Comparison of ENCODE assay signal across 23 cellular contexts in genomic region chr3:52650437-52650836, GRCh38. TPM values are rescaled to one million over a fixed set of nuclear protein-coding genes. Genes with fewer than 3 reads are reported as not detected.
A peak's percentile ranks its signal among the peaks of the same experiment; 100 is the strongest.
DNase-seq lines count a peak whose midpoint lies in the region; ATAC-seq and TF ChIP-seq lines count a peak whose summit lies in the region.
"Had no signal": no experiment of that assay in that cellular context is flagged by ENCODE, and none has a peak within 500 bp of the region (broad histone marks: within the 10 kb centered on the region; RNA-seq: fewer than 3 reads in every experiment).

No MANE protein-coding gene starts in this region.

- H3K27ac ChIP-seq in CD8-positive, alpha-beta memory T cell (ENCODE audit: low read depth, low read length) = peak overlapping the region; percentile 25
- H3K27ac ChIP-seq in GM23248 = peak overlapping the region; percentile 86
- H3K27ac ChIP-seq in colonic mucosa = no peak overlapping the region
- H3K27ac ChIP-seq: dorsolateral prefrontal cortex, SK-N-MC had no signal

- peaks cover 34% of the 10 kb centered on the region for H3F3A ChIP-seq in GM23248 (ENCODE audit: insufficient read depth)

- CTCF ChIA-PET in CD8-positive, alpha-beta memory T cell (lab: Charles Lee) = interaction anchor here (1.1 kb wide), 1 partner anchor 21 kb away, joined by 3 read pairs; no protein-coding TSS in a partner anchor
- CTCF ChIA-PET in activated CD4-positive, alpha-beta memory T cell treated with anti-CD3 and anti-CD28 coated beads, Interleukin-2, amount 10 ng/mL, durations not matched to agents 7 days and 5 days (lab: Charles Lee) = interaction anchor here (0.6 kb wide), 1 partner anchor 43 kb away, joined by 4 read pairs; no protein-coding TSS in a partner anchor

- H3K27ac Mint-ChIP-seq in CD8-positive, alpha-beta memory T cell = peak overlapping the region in 1 of 8 donors; percentile 48
- peak overlapping the region; percentile 17 for H3K27ac Mint-ChIP-seq in activated CD4-positive, alpha-beta memory T cell treated with anti-CD3 and anti-CD28 coated beads, Interleukin-2, amount 10 ng/mL, durations not matched to agents 7 days and 5 days
- H3K27ac Mint-ChIP-seq: nephron, progenitor cell of endocrine pancreas had no signal

- H3K9me3 ChIP-seq in CD8-positive, alpha-beta memory T cell (ENCODE audit: low read length) = no peaks in the 10 kb centered on the region
- H3K9me3 ChIP-seq in GM23248 (ENCODE audit: low read depth) = no peaks in the 10 kb centered on the region
- no peaks in the 10 kb centered on the region for H3K9me3 ChIP-seq in colonic mucosa
- H3K9me3 ChIP-seq: thoracic aorta had no signal

- no peaks in the 10 kb centered on the region for H4K20me1 ChIP-seq in GM23248 (ENCODE audit: insufficient read depth)

- H3K27me3 ChIP-seq in CD8-positive, alpha-beta memory T cell (ENCODE audit: insufficient read depth, low read length, poor library complexity, severe bottlenecking) = no peaks in the 10 kb centered on the region
- H3K27me3 ChIP-seq in GM23248 (replicated peaks; ENCODE audit: insufficient read depth) (no peaks in the 10 kb centered on the region), colonic mucosa (no peaks in the 10 kb centered on the region)
- H3K27me3 ChIP-seq: dorsolateral prefrontal cortex had no signal

- no peak overlapping the region for H3K4me2 ChIP-seq in GM23248 (ENCODE audit: unreplicated experiment)

- no peaks in the 10 kb centered on the region for H3K27me3 Mint-ChIP-seq in CD8-positive, alpha-beta memory T cell
- H3K27me3 Mint-ChIP-seq in activated CD4-positive, alpha-beta memory T cell treated with anti-CD3 and anti-CD28 coated beads, Interleukin-2, amount 10 ng/mL, durations not matched to agents 7 days and 5 days = no peaks in the 10 kb centered on the region
- H3K27me3 Mint-ChIP-seq: progenitor cell of endocrine pancreas had no signal

- no peak for ATAC-seq in GM21381 (IDR thresholded peaks at IDR 0.05; ENCODE audit: unreplicated experiment)
- ATAC-seq: esophagus mucosa, GM12878 had no signal

- peaks cover 30% of the 10 kb centered on the region for H3K36me3 ChIP-seq in CD8-positive, alpha-beta memory T cell (ENCODE audit: insufficient read depth, low read length)
- H3K36me3 ChIP-seq in GM23248 (ENCODE audit: low read depth) = peaks cover 56% of the 10 kb centered on the region
- peaks cover 10% of the 10 kb centered on the region for H3K36me3 ChIP-seq in colonic mucosa

- no peaks in the 10 kb centered on the region for H3K9me3 Mint-ChIP-seq in CD8-positive, alpha-beta memory T cell
- H3K9me3 Mint-ChIP-seq in activated CD4-positive, alpha-beta memory T cell treated with anti-CD3 and anti-CD28 coated beads, Interleukin-2, amount 10 ng/mL, durations not matched to agents 7 days and 5 days = no peaks in the 10 kb centered on the region
- H3K9me3 Mint-ChIP-seq: brain, nephron had no signal

- no peaks in the 10 kb centered on the region for H3K4me1 ChIP-seq in CD8-positive, alpha-beta memory T cell (ENCODE audit: insufficient read depth, low read length)
- peaks cover 23% of the 10 kb centered on the region for H3K4me1 ChIP-seq in GM23248 (ENCODE audit: insufficient read depth)
- H3K4me1 ChIP-seq in colonic mucosa = no peaks in the 10 kb centered on the region

- peaks cover 13% of the 10 kb centered on the region for H3K79me2 ChIP-seq in GM23248 (ENCODE audit: insufficient read depth)

- intact Hi-C loops in colonic mucosa (cut with DNase I) = no loop called here

- peaks cover 0 to 7% (median 0%) of the 10 kb centered on the region in 3 donors for H3K4me1 Mint-ChIP-seq in CD8-positive, alpha-beta memory T cell
- H3K4me1 Mint-ChIP-seq in activated CD4-positive, alpha-beta memory T cell treated with anti-CD3 and anti-CD28 coated beads, Interleukin-2, amount 10 ng/mL, durations not matched to agents 7 days and 5 days = peaks cover 12% of the 10 kb centered on the region
- H3K4me1 Mint-ChIP-seq: brain, nephron had no signal

- DNase-seq in CD8-positive, alpha-beta memory T cell = no peak
- DNase-seq in GM23248 (no peak), fibroblast of pulmonary artery (ENCODE audit: low read depth) (peak; percentile 13), colonic mucosa (no peak), SW480 (ENCODE audit: low spot score) (no peak), T1000 (lab: John Stamatoyannopoulos, UW) (no peak)
- DNase-seq in activated CD4-positive, alpha-beta memory T cell treated with anti-CD3 and anti-CD28 coated beads, Interleukin-2, amount 10 ng/mL, durations not matched to agents 7 days and 5 days = no peak
- DNase-seq: activated effector memory CD4-positive, alpha-beta T cell treated with anti-CD3 and anti-CD28 coated beads, Interleukin-2, amount 50 U/mL, for 16 hours; dorsolateral prefrontal cortex; kidney; NCI-H2107; NCI-H748 treated with DMSO at 0.1 percent for 48 hours; stimulated activated CD4-positive, alpha-beta T cell treated with anti-CD3 and anti-CD28 coated beads, Interleukin-4, amount 100 ng/mL, for 4 hours; stimulated activated CD8-positive, alpha-beta memory T cell treated with anti-CD3 and anti-CD28 coated beads, Interleukin-4, amount 100 ng/mL, for 48 hours had no signal

- H3K9ac ChIP-seq in GM23248 (no peak overlapping the region), colonic mucosa (ENCODE audit: low read depth in 2 of 2, low read length in 2 of 2) (no peak overlapping the region)

- H2AFZ ChIP-seq in GM23248 = no peak overlapping the region

- H3K9me2 ChIP-seq in GM23248 (ENCODE audit: insufficient read depth) = peaks cover 4% of the 10 kb centered on the region; the same call in 1 of the 2 replicates

- H3K36me3 Mint-ChIP-seq in CD8-positive, alpha-beta memory T cell = peaks cover 0 to 82% (median 25%) of the 10 kb centered on the region in 3 donors
- H3K36me3 Mint-ChIP-seq in activated CD4-positive, alpha-beta memory T cell treated with anti-CD3 and anti-CD28 coated beads, Interleukin-2, amount 10 ng/mL, durations not matched to agents 7 days and 5 days (ENCODE audit: low read depth) = peaks cover 60% of the 10 kb centered on the region

- H3K4me3 Mint-ChIP-seq in CD8-positive, alpha-beta memory T cell = no peak overlapping the region
- no peak overlapping the region for H3K4me3 Mint-ChIP-seq in activated CD4-positive, alpha-beta memory T cell treated with anti-CD3 and anti-CD28 coated beads, Interleukin-2, amount 10 ng/mL, durations not matched to agents 7 days and 5 days
- H3K4me3 Mint-ChIP-seq: brain, nephron had no signal

- TF ChIP-seq CTCF in fibroblast of pulmonary artery (IDR thresholded peaks at IDR 0.05; ENCODE audit: low read length, missing control alignments) (no peak), colonic mucosa (IDR thresholded peaks at IDR 0.05) (no peak)

- 93 to 100% methylated on average over 1 of the region's 1 CpG for WGBS in GM23248 (ENCODE audit: low coverage in 1 of 2, low lambda C conversion rate in 2 of 2, missing lambda C conversion rate in 2 of 2), 2 experiments

- in situ Hi-C loops in GM23248 (cut with MboI) = no loop called here

- H3K4me3 ChIP-seq in CD8-positive, alpha-beta memory T cell (ENCODE audit: low read length) = no peak overlapping the region
- H3K4me3 ChIP-seq in GM23248 (no peak overlapping the region), fibroblast of pulmonary artery (replicated peaks; ENCODE audit: low read depth, low read length) (no peak overlapping the region), colonic mucosa (no peak overlapping the region)
- H3K4me3 ChIP-seq: dorsolateral prefrontal cortex, GM12878, SK-N-MC, skin epidermis, thoracic aorta had no signal

- POLR2A ChIA-PET in CD8-positive, alpha-beta memory T cell (lab: Charles Lee) = no interaction called here
- POLR2A ChIA-PET in activated CD4-positive, alpha-beta memory T cell treated with anti-CD3 and anti-CD28 coated beads, Interleukin-2, amount 10 ng/mL, durations not matched to agents 7 days and 5 days (lab: Charles Lee) = no interaction called here

RNA-seq across cellular contexts. Expression of gene PBRM1, which starts 35.3 kb away (rescaled TPM):
- 10 to 100 TPM; 78.6 to 81.4 TPM for total RNA-seq in CD8-positive, alpha-beta memory T cell
- polyA plus RNA-seq in CD8-positive, alpha-beta memory T cell = 83.6 TPM
- 30.1 and 42.6 TPM in 2 replicates for total RNA-seq in GM23248 (2014; rRNA removed; shearing (Covaris generic))
- polyA plus RNA-seq in GM23248 (2016; fragmentation: Nextera tagmentation; extraction: Ambion mirVana) = 53.5 and 60.3 TPM in 2 replicates
- total RNA-seq in activated CD4-positive, alpha-beta memory T cell treated with anti-CD3 and anti-CD28 coated beads, Interleukin-2, amount 10 ng/mL, durations not matched to agents 7 days and 5 days = 10 to 100 TPM; 69.0 to 70.2 TPM
- 10 to 100 TPM; 53.6 to 65.7 TPM for total RNA-seq in colonic mucosa

RNA-seq across cellular contexts. Expression of gene GNL3, which starts 35.4 kb away (rescaled TPM):
- 100 to 1,000 TPM; 229 to 233 TPM for total RNA-seq in CD8-positive, alpha-beta memory T cell
- polyA plus RNA-seq in CD8-positive, alpha-beta memory T cell = 58.5 TPM
- total RNA-seq in GM23248 (2014; rRNA removed; shearing (Covaris generic)) = 90.2 and 98.8 TPM in 2 replicates
- polyA plus RNA-seq in GM23248 (2016; fragmentation: Nextera tagmentation; extraction: Ambion mirVana) = 95.3 and 108 TPM in 2 replicates
- 10 to 100 TPM; 66.8 to 67.5 TPM for total RNA-seq in activated CD4-positive, alpha-beta memory T cell treated with anti-CD3 and anti-CD28 coated beads, Interleukin-2, amount 10 ng/mL, durations not matched to agents 7 days and 5 days
- 10 to 100 TPM; 49.9 to 75.5 TPM for total RNA-seq in colonic mucosa

RNA-seq across cellular contexts. Expression of gene GLT8D1, which starts 55.2 kb away (rescaled TPM):
- 10 to 100 TPM; 34.9 to 42.4 TPM for total RNA-seq in CD8-positive, alpha-beta memory T cell
- polyA plus RNA-seq in CD8-positive, alpha-beta memory T cell = 60.0 TPM
- 148 and 151 TPM in 2 replicates for total RNA-seq in GM23248 (2014; rRNA removed; shearing (Covaris generic))
- polyA plus RNA-seq in GM23248 (2016; fragmentation: Nextera tagmentation; extraction: Ambion mirVana) = 140 and 149 TPM in 2 replicates
- 10 to 100 TPM; 43.4 to 46.7 TPM for total RNA-seq in activated CD4-positive, alpha-beta memory T cell treated with anti-CD3 and anti-CD28 coated beads, Interleukin-2, amount 10 ng/mL, durations not matched to agents 7 days and 5 days
- total RNA-seq in colonic mucosa = 10 to 100 TPM; 29.0 to 36.2 TPM

RNA-seq across cellular contexts. Expression of gene SPCS1, which starts 55.5 kb away (rescaled TPM):
- 100 to 1,000 TPM; 154 to 156 TPM for total RNA-seq in CD8-positive, alpha-beta memory T cell
- 357 TPM for polyA plus RNA-seq in CD8-positive, alpha-beta memory T cell
- total RNA-seq in GM23248 (2014; rRNA removed; shearing (Covaris generic)) = 184 and 271 TPM in 2 replicates
- 366 and 369 TPM in 2 replicates for polyA plus RNA-seq in GM23248 (2016; fragmentation: Nextera tagmentation; extraction: Ambion mirVana)
- total RNA-seq in activated CD4-positive, alpha-beta memory T cell treated with anti-CD3 and anti-CD28 coated beads, Interleukin-2, amount 10 ng/mL, durations not matched to agents 7 days and 5 days = 100 to 1,000 TPM; 107 to 108 TPM
- 100 to 1,000 TPM in 1 of 2 donors, 10 to 100 TPM in 1; 95.6 to 136 TPM for total RNA-seq in colonic mucosa
